In the genomic region with DNA sequence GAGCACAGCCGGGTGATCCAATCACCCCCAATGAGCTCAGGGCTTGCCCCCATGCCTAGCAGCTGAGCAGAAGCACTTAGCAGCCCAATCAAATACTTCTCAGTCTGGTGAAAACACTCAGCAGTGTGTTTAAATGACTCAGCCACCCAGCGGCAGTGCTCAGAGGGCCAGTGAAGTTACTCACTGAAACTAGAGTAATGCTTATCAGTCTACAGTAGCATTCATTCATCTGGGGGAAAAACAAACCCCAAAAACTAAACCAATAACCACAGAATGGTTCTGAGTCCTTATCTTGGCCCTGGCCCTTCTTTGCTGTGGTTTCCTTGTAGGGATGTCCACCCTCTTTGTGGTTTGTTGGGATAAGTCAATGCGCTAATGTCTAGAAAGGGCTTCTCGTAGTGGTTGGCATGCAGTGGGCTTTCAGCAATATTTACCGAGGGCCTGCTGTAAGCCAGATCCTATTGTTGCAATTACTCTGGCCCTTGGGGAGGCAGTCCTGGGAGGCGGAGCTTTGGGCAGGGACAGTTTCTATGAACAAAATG, we compare ENCODE assay signal across 8 cellular contexts. TPM values are rescaled to one million over a fixed set of nuclear protein-coding genes. Genes with fewer than 3 reads are reported as not detected.
DNase-seq lines count a peak whose midpoint lies in the region; ATAC-seq, FAIRE-seq and TF ChIP-seq lines count a peak whose summit lies in the region.

No MANE protein-coding gene starts in this region.

- intact Hi-C loops in HepG2 (cut with micrococcal nuclease; ENCODE audit: unreplicated experiment): no loop called here
- intact Hi-C loops in right lobe of liver (cut with DNase I): no loop called here
- intact Hi-C loops in thyroid gland (cut with DNase I): no loop called here

- H4K20me1 ChIP-seq in HepG2 (ENCODE audit: insufficient read depth, low read length): no peaks in the 10 kb centered on the region

- in situ Hi-C loops in HepG2 (cut with HindIII; ENCODE audit: extremely low pct_ligation_motif_present, low pct_unique_long_range_greater_than_20kb): no loop called here

- no peaks in the 10 kb centered on the region for H3K79me2 ChIP-seq in HepG2 (ENCODE audit: insufficient read depth, low read length)

- DNase-seq in HepG2 (ENCODE audit: low spot score): peak; percentile 26
- DNase-seq in right lobe of liver: no peak
- DNase-seq in NCI-H1436 treated with DMSO at 0.1 percent for 48 hours (lab: John Stamatoyannopoulos, UW): peak; percentile 35
- DNase-seq in fibroblast of peridontal ligament (ENCODE audit: extremely low read depth): peak; percentile 92
- no peak for DNase-seq in NCI-H526 (lab: John Stamatoyannopoulos, UW)
- DNase-seq in thyroid gland: no peak
- DNase-seq in NCI-H128 (lab: John Stamatoyannopoulos, UW; ENCODE audit: unreplicated experiment): no peak

- H3K4me2 ChIP-seq in HepG2 (ENCODE audit: low read depth, low read length): no peak overlapping the region

- H2AFZ ChIP-seq in HepG2 (ENCODE audit: low read length): no peak overlapping the region

- H3K4me3 ChIP-seq in HepG2 (replicated peaks in 1 of 3; ENCODE audit: insufficient read depth in 1 of 3, low read depth in 2 of 3, low read length in 3 of 3): no peak overlapping the region
- H3K4me3 ChIP-seq in right lobe of liver: no peak overlapping the region
- H3K4me3 ChIP-seq in thyroid gland (replicated peaks in 1 of 3): no peak overlapping the region

- peaks cover 0 to 17% of the 10 kb centered on the region in 2 experiments; a peak in 2 of 5 replicates for H3K27me3 ChIP-seq in HepG2 (ENCODE audit: control insufficient read depth in 1 of 2, insufficient read depth in 2 of 2, low read length in 2 of 2)
- no peaks in the 10 kb centered on the region for H3K27me3 ChIP-seq in right lobe of liver
- no peaks in the 10 kb centered on the region for H3K27me3 ChIP-seq in thyroid gland

- no peak overlapping the region for H3K9ac ChIP-seq in HepG2 (ENCODE audit: insufficient read depth, low read depth, low read length)

- no peak for TF ChIP-seq RAD21 in HepG2 (CRISPR knock-in tag; IDR thresholded peaks at IDR 0.05)

- no peaks in the 10 kb centered on the region for H3K36me3 ChIP-seq in HepG2 (replicated peaks in 1 of 2; ENCODE audit: control insufficient read depth in 1 of 2, insufficient read depth in 2 of 2, low read length in 2 of 2)
- H3K36me3 ChIP-seq in right lobe of liver: no peaks in the 10 kb centered on the region
- H3K36me3 ChIP-seq in thyroid gland: no peaks in the 10 kb centered on the region

- BruUV-seq in HepG2 (replicated peaks; lab: Mats Ljungman, UMichigan): no TSS peak

- H3K27ac ChIP-seq in HepG2 (ENCODE audit: extremely low read length, insufficient read depth, low read length): no peak overlapping the region
- no peak overlapping the region for H3K27ac ChIP-seq in right lobe of liver
- no peak overlapping the region for H3K27ac ChIP-seq in thyroid gland

- POLR2A ChIA-PET in HepG2 (lab: Yijun Ruan, JAX): no interaction called here

- TF ChIP-seq POLR2A in HepG2 (IDR thresholded peaks at IDR 0.05; ENCODE audit: insufficient read depth in 1 of 2, low read depth in 2 of 2, low read length in 2 of 2) (no peak), right lobe of liver (IDR thresholded peaks at IDR 0.05) (no peak), thyroid gland (IDR thresholded peaks at IDR 0.05) (no peak)

- no peak for TF ChIP-seq EP300 in HepG2 (IDR thresholded peaks at IDR 0.05; ENCODE audit: low read depth in 2 of 2, low read length in 2 of 2)
- no peak for TF ChIP-seq EP300 in HepG2 (CRISPR knock-in tag; IDR thresholded peaks at IDR 0.05; ENCODE audit: borderline replicate concordance)

- CTCF ChIA-PET in HepG2 (lab: Yijun Ruan, JAX; ENCODE audit: low intra/inter-chr PET ratio, low total read pairs): no interaction called here

- TF ChIP-seq CTCF in HepG2 (CRISPR knock-in tag; IDR thresholded peaks at IDR 0.05) (no peak), right lobe of liver (IDR thresholded peaks at IDR 0.05) (no peak), thyroid gland (IDR thresholded peaks at IDR 0.05) (no peak)

- FAIRE-seq in HepG2 (lab: Jason Lieb, UNC): no peak

- H3K4me1 ChIP-seq in HepG2 (ENCODE audit: insufficient read depth, low read length) (no peaks in the 10 kb centered on the region), right lobe of liver (no peaks in the 10 kb centered on the region), thyroid gland (no peaks in the 10 kb centered on the region)

- ATAC-seq in HepG2 (peak; percentile 60; the same call in 2 of the 3 replicates), right lobe of liver (no peak), HG02610 (IDR thresholded peaks at IDR 0.05; ENCODE audit: unreplicated experiment) (peak; percentile 99)

- H3K9me3 ChIP-seq in HepG2 (ENCODE audit: low read length): no peaks in the 10 kb centered on the region
- H3K9me3 ChIP-seq in right lobe of liver: no peaks in the 10 kb centered on the region
- H3K9me3 ChIP-seq in thyroid gland: no peaks in the 10 kb centered on the region

- 6% methylated on average over 3 of the region's 6 CpGs for WGBS in HepG2 (ENCODE audit: low lambda C conversion rate)
- WGBS in right lobe of liver (ENCODE audit: insufficient coverage, low coverage, low lambda C conversion rate, missing lambda C conversion rate): 67% methylated on average over 5 of the region's 6 CpGs
- WGBS in thyroid gland, 2 donors: 64 to 66% methylated on average over 5 to 6 of the region's 6 CpGs

TF ChIP-seq in HepG2, 621 proteins besides CTCF, POLR2A, EP300 and RAD21:
- TF ChIP-seq FOSL2 (CRISPR knock-in tag; IDR thresholded peaks at IDR 0.05) (0 out of 2 replicates have a peak, but pooled peaks have one; percentile 37), ZNF335 (CRISPR knock-in tag; IDR thresholded peaks at IDR 0.05) (no peak)
TF ChIP-seq in HepG2: peak in this region for 1.

RNA-seq across cellular contexts. Expression of gene LHX2, which starts 43.2 kb away (rescaled TPM):
- total RNA-seq in HepG2 (2016; rRNA removed; fragmentation: Illumina TruSeq; extraction: Trizol) (not detected in 2 replicates), right lobe of liver (1 to 10 TPM in 5 of 6 experiments, under 1 TPM in 1; 0.64 to 5.0 (median 3.0) TPM), thyroid gland (not detected)
- total RNA-seq in HepG2 (2016; cell fraction: cytosol; rRNA removed; fragmentation: Illumina TruSeq; extraction: Trizol; ENCODE audit: low read depth): not detected in 2 replicates
- not detected in 2 replicates for total RNA-seq in HepG2 (2016; cell fraction: insoluble cytoplasmic fraction; rRNA removed; fragmentation: Illumina TruSeq; extraction: Trizol)
- not detected in 2 replicates for total RNA-seq in HepG2 (2016; cell fraction: membrane; rRNA removed; fragmentation: Illumina TruSeq; extraction: Trizol)
- total RNA-seq in HepG2 (2016; cell fraction: nucleus; rRNA removed; fragmentation: Illumina TruSeq; extraction: Trizol): not detected in 2 replicates
- polyA plus RNA-seq in HepG2 (2011; rRNA removed): not detected in 2 replicates
- not detected in 2 replicates for polyA plus RNA-seq in HepG2 (2011; cell fraction: cytosol; rRNA removed)
- polyA plus RNA-seq in HepG2 (2011; cell fraction: nucleus; rRNA removed): 0.12 TPM in 1 of 2 replicates, not detected in the other
- not detected in 2 replicates for polyA plus RNA-seq in HepG2 (2012)
- not detected in 2 replicates for polyA plus RNA-seq in HepG2 (2016; cell fraction: cytosol; fragmentation: Illumina TruSeq; extraction: Trizol; ENCODE audit: low read depth)
- polyA plus RNA-seq in HepG2 (2016; cell fraction: insoluble cytoplasmic fraction; fragmentation: Illumina TruSeq; extraction: Trizol; ENCODE audit: low read depth): not detected in 2 replicates
- not detected in 2 replicates for polyA plus RNA-seq in HepG2 (2016; cell fraction: membrane; fragmentation: Illumina TruSeq; extraction: Trizol; ENCODE audit: low read depth)
- not detected in 2 replicates for polyA plus RNA-seq in HepG2 (2016; cell fraction: nucleus; fragmentation: Illumina TruSeq; extraction: Trizol; ENCODE audit: insufficient read depth, low read depth)
- 16.6 TPM in 1 of 2 replicates, not detected in the other for polyA minus RNA-seq in HepG2 (2011; rRNA and poly(A)+ RNA removed; ENCODE audit: low replicate concordance)
- polyA minus RNA-seq in HepG2 (2011; cell fraction: cytosol; rRNA and poly(A)+ RNA removed): 0.44 TPM in 1 of 2 replicates, not detected in the other
- not detected in 2 replicates for polyA minus RNA-seq in HepG2 (2011; cell fraction: nucleus; rRNA and poly(A)+ RNA removed)

Comparison
In these comparisons a context has a peak if more than half of its experiments do, and no peak if none do; other contexts are left out.
1. ATAC-seq: peak in HepG2 (single experiment) and HG02610 (single experiment); none in right lobe of liver (0 of 4).
2. DNase-seq: peak in HepG2 (single experiment), NCI-H1436 treated with DMSO at 0.1 percent for 48 hours (single experiment) and fibroblast of peridontal ligament (single experiment); none in right lobe of liver (0 of 3), NCI-H526 (0 of 2), thyroid gland (0 of 2) and NCI-H128 (single experiment).